Comparison of ENCODE assay signal across 21 cellular contexts in genomic region chr1:212271823-212272498, GRCh38.
"Had no signal": no experiment of that assay in that cellular context is flagged by ENCODE, and none has a peak within 500 bp of the region (broad histone marks: within the 10 kb centered on the region; RNA-seq: fewer than 3 reads in every experiment).

No MANE protein-coding gene starts in this region.

- H3K4me3 ChIP-seq: esophagus squamous epithelium, gastrocnemius medialis, left lung, thoracic aorta, upper lobe of right lung had no signal

- DNase-seq: activated CD4-positive, alpha-beta T cell treated with anti-CD3 and anti-CD28 coated beads for 1 hour; activated CD4-positive, alpha-beta T cell treated with anti-CD3 and anti-CD28 coated beads, Interleukin-2, amount 50 U/mL, for 1 hour; activated CD8-positive, alpha-beta T cell treated with anti-CD3 and anti-CD28 coated beads, Interleukin-2, amount 10 ng/mL, durations not matched to agents 7 days and 5 days; activated gamma-delta T cell treated with Interleukin-2 at 50 U/mL for 16 hours; activated T-cell treated with anti-CD3 and anti-CD28 coated beads, Interleukin-2, amount 50 U/mL, for 1 hour; central memory CD4-positive, alpha-beta T cell; effector memory CD4-positive, alpha-beta T cell; esophagus squamous epithelium; gastrocnemius medialis; left lung; mammary epithelial cell; midbrain; occipital lobe; posterior cingulate gyrus; stimulated activated CD4-positive, alpha-beta T cell treated with anti-CD3 and anti-CD28 coated beads, Interleukin-2, amount 100 ng/mL, for 48 hours; stimulated activated naive CD4-positive, alpha-beta T cell; upper lobe of right lung had no signal

- H3K4me1 ChIP-seq: esophagus squamous epithelium, gastrocnemius medialis, left lung, upper lobe of right lung had no signal

- FAIRE-seq: keratinocyte, TTC549 had no signal

- ATAC-seq: activated CD8-positive, alpha-beta T cell treated with anti-CD3 and anti-CD28 coated beads, Interleukin-2, amount 10 ng/mL, durations not matched to agents 7 days and 5 days; gastrocnemius medialis; left lung; SK-N-SH treated with all-trans-retinoic acid at 6 μM for 48 hours; upper lobe of right lung had no signal

- H3K27ac ChIP-seq: gastrocnemius medialis, left lung, thoracic aorta, upper lobe of right lung had no signal

- H3K27me3 ChIP-seq: esophagus squamous epithelium, gastrocnemius medialis, left lung, upper lobe of right lung had no signal

- H3K9me3 ChIP-seq: esophagus squamous epithelium, gastrocnemius medialis, left lung, thoracic aorta, upper lobe of right lung had no signal

- H3K36me3 ChIP-seq: esophagus squamous epithelium, gastrocnemius medialis, left lung, thoracic aorta, upper lobe of right lung had no signal
